ENCODE assay signal across 20 cellular contexts in genomic region chr17:4287710-4288109, GRCh38. TPM values are rescaled to one million over a fixed set of nuclear protein-coding genes. Genes with fewer than 3 reads are reported as not detected.
DNase-seq lines count a peak whose midpoint lies in the region; ATAC-seq and TF ChIP-seq lines count a peak whose summit lies in the region.
"Had no signal": no experiment of that assay in that cellular context is flagged by ENCODE, and none has a peak within 500 bp of the region (broad histone marks: within the 10 kb centered on the region; RNA-seq: fewer than 3 reads in every experiment).

No MANE protein-coding gene starts in this region.

- TSS peak; percentile 7 for BruUV-seq in OCI-LY7 (replicated peaks; lab: Mats Ljungman, UMichigan)

- ATAC-seq in left colon, result peak; percentile 91
- ATAC-seq in GM21529 (IDR thresholded peaks at IDR 0.05; ENCODE audit: unreplicated experiment), result no peak
- ATAC-seq in HG03045 (IDR thresholded peaks at IDR 0.05; ENCODE audit: unreplicated experiment), result no peak
- ATAC-seq: CD8-positive, alpha-beta T cell had no signal

- DNase-seq in activated T-cell treated with anti-CD3 and anti-CD28 coated beads, Interleukin-2, amount 50 U/mL, for 24 hours, result no peak
- DNase-seq in activated T-cell treated with anti-CD3 and anti-CD28 coated beads, Interleukin-2, amount 50 U/mL, for 48 hours, result no peak
- no peak for DNase-seq in OCI-LY7 (ENCODE audit: low spot score)
- no peak for DNase-seq in left colon
- no peak for DNase-seq in transverse colon
- DNase-seq in stimulated activated CD4-positive, alpha-beta T cell treated with anti-CD3 and anti-CD28 coated beads, Interleukin-2, amount 100 ng/mL, for 24 hours, result no peak
- DNase-seq: Caco-2; CD4-positive, CD25-positive, alpha-beta regulatory T cell; CD8-positive, alpha-beta T cell; DMS153; DND-41; GM23248; H7; HCEC 1CT had no signal

- no peaks in the 10 kb centered on the region for H3K9me3 Mint-ChIP-seq in activated T-cell treated with anti-CD3 and anti-CD28 coated beads, Interleukin-2, amount 50 U/mL, for 24 hours
- H3K9me3 Mint-ChIP-seq: CD4-positive, CD25-positive, alpha-beta regulatory T cell; CD8-positive, alpha-beta T cell had no signal

- H4K20me1 ChIP-seq in OCI-LY7 (ENCODE audit: insufficient read depth, low read length), result peaks cover 5% of the 10 kb centered on the region; the same call in 1 of the 2 replicates

- 46 to 60% methylated on average over 3 of the region's 3 CpGs for WGBS in transverse colon (ENCODE audit: low coverage in 1 of 2), 2 donors

- POLR2A ChIA-PET in OCI-LY7 (lab: Charles Lee), result no interaction called here

- no peak for TF ChIP-seq POLR2A in transverse colon (IDR thresholded peaks at IDR 0.05)

- no peak for TF ChIP-seq CTCF in OCI-LY7 (conservative IDR thresholded peaks at IDR 0.05; ENCODE audit: low read length)
- TF ChIP-seq CTCF in transverse colon (IDR thresholded peaks at IDR 0.05), result no peak

- H3K4me1 Mint-ChIP-seq in activated T-cell treated with anti-CD3 and anti-CD28 coated beads, Interleukin-2, amount 50 U/mL, for 24 hours (ENCODE audit: low read depth), result no peaks in the 10 kb centered on the region

- in situ Hi-C loops in transverse colon (cut with MboI; ENCODE audit: low pct_ligation_motif_present in 1 of 4, low pct_unique_long_range_greater_than_20kb in 1 of 4, low sequenced_read_pairs in 3 of 4), result no loop called here

- peak overlapping the region; percentile 29 for H3K27ac Mint-ChIP-seq in activated T-cell treated with anti-CD3 and anti-CD28 coated beads, Interleukin-2, amount 50 U/mL, for 24 hours
- H3K27ac Mint-ChIP-seq: B cell; CD4-positive, CD25-positive, alpha-beta regulatory T cell; CD8-positive, alpha-beta T cell had no signal

- no peaks in the 10 kb centered on the region for H3K27me3 ChIP-seq in transverse colon
- H3K27me3 ChIP-seq: BLaER1 had no signal

- no peak for TF ChIP-seq EP300 in transverse colon (IDR thresholded peaks at IDR 0.05; ENCODE audit: low read depth)

- no peaks in the 10 kb centered on the region for H3K9me2 ChIP-seq in OCI-LY7 (ENCODE audit: insufficient read depth, low read length)

- H3K27ac ChIP-seq in OCI-LY7 (ENCODE audit: low read depth, low read length, poor library complexity, severe bottlenecking), result no peak overlapping the region
- H3K27ac ChIP-seq in transverse colon, result peak overlapping the region; percentile 20 to 56 (median 41)
- H3K27ac ChIP-seq: 22Rv1, BLaER1, C4-2B, GM23248 had no signal

- H3K4me1 ChIP-seq in OCI-LY7 (ENCODE audit: insufficient read depth, low read length, poor library complexity, severe bottlenecking), result no peaks in the 10 kb centered on the region
- peaks cover 0 to 11% (median 2%) of the 10 kb centered on the region in 4 donors for H3K4me1 ChIP-seq in transverse colon
- H3K4me1 ChIP-seq: BLaER1, Caco-2 had no signal

- no peaks in the 10 kb centered on the region for H3K27me3 Mint-ChIP-seq in activated T-cell treated with anti-CD3 and anti-CD28 coated beads, Interleukin-2, amount 50 U/mL, for 24 hours
- H3K27me3 Mint-ChIP-seq: B cell; CD4-positive, CD25-positive, alpha-beta regulatory T cell had no signal

- no peak overlapping the region for H2AFZ ChIP-seq in OCI-LY7 (ENCODE audit: low read length)
- H2AFZ ChIP-seq: GM23248 had no signal

- intact Hi-C loops in OCI-LY7 (cut with micrococcal nuclease; ENCODE audit: unreplicated experiment) (no loop called here), left colon (cut with DNase I, micrococcal nuclease) (no loop called here), transverse colon (cut with DNase I; ENCODE audit: low total_unique reads) (no loop called here)

- no peaks in the 10 kb centered on the region for H3K9me3 ChIP-seq in OCI-LY7 (ENCODE audit: low read length)
- H3K9me3 ChIP-seq in transverse colon, result no peaks in the 10 kb centered on the region
- H3K9me3 ChIP-seq: BLaER1, Caco-2 had no signal

- H3K4me3 ChIP-seq in OCI-LY7 (ENCODE audit: low read depth, low read length, poor library complexity, severe bottlenecking) (no peak overlapping the region), transverse colon (no peak overlapping the region)
- H3K4me3 ChIP-seq: BLaER1, GM23248 had no signal

- CTCF ChIA-PET in OCI-LY7 (lab: Charles Lee; ENCODE audit: unreplicated experiment), result no interaction called here

- peaks cover 50% of the 10 kb centered on the region; the same call in 1 of the 2 replicates for H3K79me2 ChIP-seq in OCI-LY7 (ENCODE audit: insufficient read depth, low read depth, low read length)

- peaks cover 77% of the 10 kb centered on the region for H3K36me3 Mint-ChIP-seq in activated T-cell treated with anti-CD3 and anti-CD28 coated beads, Interleukin-2, amount 50 U/mL, for 24 hours (ENCODE audit: low read depth)

- no peak overlapping the region for H3K4me2 ChIP-seq in OCI-LY7 (ENCODE audit: low read length)
- H3K4me2 ChIP-seq: BLaER1 had no signal

- H3K36me3 ChIP-seq in OCI-LY7 (ENCODE audit: insufficient read depth, low read length), result peaks cover 92% of the 10 kb centered on the region
- H3K36me3 ChIP-seq in transverse colon, result peaks cover 0 to 10% (median 2%) of the 10 kb centered on the region in 4 donors

- no peak overlapping the region for H3K4me3 Mint-ChIP-seq in activated T-cell treated with anti-CD3 and anti-CD28 coated beads, Interleukin-2, amount 50 U/mL, for 24 hours
- H3K4me3 Mint-ChIP-seq: B cell; CD8-positive, alpha-beta T cell had no signal

RNA-seq across cellular contexts. Expression of gene ANKFY1, which starts 23.9 kb away (rescaled TPM):
- 25.8 and 25.9 TPM in 2 replicates for total RNA-seq in OCI-LY7 (2014; rRNA removed; shearing (Covaris generic))
- total RNA-seq in OCI-LY7 (2022) (56.2 and 56.7 TPM in 2 replicates), left colon (10 to 100 TPM; 46.4 to 59.6 TPM), transverse colon (10 to 100 TPM; 53.0 to 69.9 (median 54.7) TPM)
